Comparison of ENCODE assay signal across 22 cellular contexts in the genomic region with DNA sequence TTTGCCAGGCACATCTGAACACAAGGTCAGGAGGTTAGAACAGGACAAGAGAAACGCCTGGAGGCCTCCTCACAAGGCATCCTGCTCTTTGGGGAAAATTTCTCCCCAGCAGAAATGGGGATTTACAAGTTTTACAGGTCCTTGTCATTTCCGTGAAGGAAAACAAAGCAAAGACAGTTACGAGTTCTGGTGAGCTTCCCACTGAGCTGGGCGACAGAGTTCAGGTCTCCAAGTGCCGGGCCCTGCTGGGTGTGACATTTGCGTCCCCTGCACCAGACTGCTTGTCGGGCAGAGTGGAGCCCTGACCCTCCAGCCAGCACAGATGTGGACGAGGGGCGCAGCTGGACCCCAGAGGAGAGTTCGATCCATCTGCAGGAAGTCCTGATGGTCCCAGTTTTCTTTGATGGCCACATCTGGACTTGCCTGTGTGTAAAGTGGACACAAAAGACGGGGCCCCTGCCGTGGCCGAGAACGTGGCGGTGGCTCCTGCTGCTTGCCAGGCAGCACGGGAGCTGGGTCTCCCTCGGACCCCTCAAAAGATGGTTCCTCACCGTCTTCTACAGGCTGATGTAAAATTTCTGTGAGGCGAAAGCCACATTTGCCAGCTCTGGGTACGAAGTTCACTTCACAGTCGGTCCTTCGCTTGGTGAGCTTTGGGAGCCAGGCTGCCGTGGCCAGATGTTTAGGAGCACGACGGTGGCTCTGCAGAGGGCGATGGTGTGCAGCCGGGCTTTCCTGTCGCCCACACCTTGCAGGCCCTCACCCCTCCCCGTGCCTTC.
"Had no signal": no experiment of that assay in that cellular context is flagged by ENCODE, and none has a peak within 500 bp of the region (broad histone marks: within the 10 kb centered on the region; RNA-seq: fewer than 3 reads in every experiment).

No MANE protein-coding gene starts in this region.

- H3K4me1 ChIP-seq: breast epithelium, gastrocnemius medialis, parathyroid adenoma, vagina had no signal

- H3K27me3 ChIP-seq: breast epithelium, gastrocnemius medialis, vagina had no signal

- H3K27ac ChIP-seq: breast epithelium, parathyroid adenoma, vagina had no signal

- H3K9me3 ChIP-seq: breast epithelium, gastrocnemius medialis, mucosa of descending colon, vagina had no signal

- H3K27ac Mint-ChIP-seq: naive thymus-derived CD4-positive, alpha-beta T cell; T-helper 1 cell treated with Interleukin-12 subunit alpha and Interleukin-12 subunit beta and Interleukin-4 antibody, amounts not matched to agents 30 μg/mL and 1 μg/mL, for 36 hours had no signal

- H3K9me3 Mint-ChIP-seq: naive thymus-derived CD4-positive, alpha-beta T cell; T-helper 1 cell treated with Interleukin-12 subunit alpha and Interleukin-12 subunit beta and Interleukin-4 antibody, amounts not matched to agents 30 μg/mL and 1 μg/mL, for 36 hours had no signal

- DNase-seq: activated CD4-positive, CD25-positive, alpha-beta regulatory T cell treated with anti-CD3 and anti-CD28 coated beads, Interleukin-2, amount 50 U/mL, for 72 hours; activated CD8-positive, alpha-beta memory T cell treated with anti-CD3 and anti-CD28 coated beads for 24 hours; activated CD8-positive, alpha-beta memory T cell treated with anti-CD3 and anti-CD28 coated beads, Interleukin-2, amount 50 U/mL, for 48 hours; activated effector memory CD4-positive, alpha-beta T cell treated with anti-CD3 and anti-CD28 coated beads, Interleukin-2, amount 50 U/mL, for 16 hours; activated naive CD4-positive, alpha-beta T cell treated with anti-CD3 and anti-CD28 coated beads, Interleukin-2, amount 50 U/mL, for 16 hours; activated T-cell treated with anti-CD3 and anti-CD28 coated beads, Interleukin-2, amount 50 U/mL, for 48 hours; aorta; effector CD8-positive, alpha-beta T cell; gastrocnemius medialis; head of caudate nucleus; mesenchymal stem cell; naive thymus-derived CD4-positive, alpha-beta T cell; stimulated activated CD4-positive, alpha-beta T cell treated with anti-CD3 and anti-CD28 coated beads, Interleukin-12 subunit alpha, Interleukin-12 subunit beta, amount 100 ng/mL, for 4 hours; stimulated activated CD4-positive, alpha-beta T cell treated with anti-CD3 and anti-CD28 coated beads, Interleukin-1b, Interleukin-23, amount 100 ng/mL, for 48 hours; stimulated activated naive CD8-positive, alpha-beta T cell treated with anti-CD3 and anti-CD28 coated beads, Interleukin-15, Interleukin-2, amounts not matched to agents 100 U/mL and 50 U/mL, for 24 hours; trophoblast cell had no signal

- H3K4me3 ChIP-seq: breast epithelium, gastrocnemius medialis, mucosa of descending colon, vagina had no signal

- H3K27me3 Mint-ChIP-seq: naive thymus-derived CD4-positive, alpha-beta T cell had no signal

- H3K4me3 Mint-ChIP-seq: naive thymus-derived CD4-positive, alpha-beta T cell; T-helper 1 cell treated with Interleukin-12 subunit alpha and Interleukin-12 subunit beta and Interleukin-4 antibody, amounts not matched to agents 30 μg/mL and 1 μg/mL, for 36 hours had no signal

- H3K36me3 ChIP-seq: breast epithelium had no signal

- ATAC-seq: esophagus mucosa; gastrocnemius medialis; mucosa of descending colon; naive thymus-derived CD4-positive, alpha-beta T cell; stimulated activated naive CD8-positive, alpha-beta T cell treated with anti-CD3 and anti-CD28 coated beads, Interleukin-15, Interleukin-2, amounts not matched to agents 100 U/mL and 50 U/mL, for 24 hours had no signal
